ENCODE assay signal across 25 cellular contexts in the genomic region with DNA sequence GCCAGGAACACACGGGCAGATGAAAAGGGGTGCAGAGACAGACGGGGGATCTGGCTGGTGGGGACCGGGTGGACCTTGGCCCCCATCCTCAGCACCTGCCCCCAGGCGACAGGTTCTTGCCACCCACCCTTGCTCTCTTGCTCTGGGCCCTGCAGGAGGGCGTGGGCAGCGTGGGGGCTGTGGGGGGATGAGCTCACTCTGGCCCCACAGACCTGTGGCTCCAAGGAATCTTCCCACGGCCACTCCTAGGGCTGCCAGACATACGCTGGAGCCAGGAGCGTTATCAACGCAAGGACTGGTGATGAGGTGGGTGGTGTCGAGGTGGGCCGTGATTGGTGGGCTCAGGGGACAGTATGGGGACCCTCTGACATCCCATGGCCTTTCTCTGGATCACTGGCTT. TPM values are rescaled to one million over a fixed set of nuclear protein-coding genes. Genes with fewer than 3 reads are reported as not detected.
DNase-seq lines count a peak whose midpoint lies in the region; ATAC-seq, FAIRE-seq and TF ChIP-seq lines count a peak whose summit lies in the region.
"Had no signal": no experiment of that assay in that cellular context is flagged by ENCODE, and none has a peak within 500 bp of the region (broad histone marks: within the 10 kb centered on the region; RNA-seq: fewer than 3 reads in every experiment).

No MANE protein-coding gene starts in this region.

- no peaks in the 10 kb centered on the region for H3K4me1 Mint-ChIP-seq in H9

- H2BK5ac ChIP-seq in H9 (ENCODE audit: insufficient read length, low read length): no peak overlapping the region
- H2BK5ac ChIP-seq in neuronal stem cell (ENCODE audit: low read length): no peak overlapping the region

- H3K56ac ChIP-seq in H9 (ENCODE audit: insufficient read length, low read depth, low read length): no peak overlapping the region

- H2BK15ac ChIP-seq in H9 (ENCODE audit: low read depth, low read length): no peak overlapping the region
- H2BK15ac ChIP-seq in neuronal stem cell (ENCODE audit: low read length): no peak overlapping the region

- H3K4ac ChIP-seq in H9 (ENCODE audit: low read depth, low read length) (no peak overlapping the region), neuronal stem cell (ENCODE audit: low read length) (no peak overlapping the region)

- H3K23ac ChIP-seq in H9 (ENCODE audit: insufficient read length, low read depth, low read length) (no peak overlapping the region), neuronal stem cell (ENCODE audit: low read depth, low read length, poor library complexity) (peak overlapping the region; percentile 25)

- H3K9me3 Mint-ChIP-seq in H9: no peaks in the 10 kb centered on the region
- H3K9me3 Mint-ChIP-seq: stimulated activated naive B cell treated with anti-CD40 and anti-IgM and Interleukin-4, amounts not matched to agents 10 μg/mL and 1 μg/mL and 100 μg/mL, for 72 hours; T-helper 1 cell treated with Interleukin-12 subunit alpha and Interleukin-12 subunit beta and Interleukin-4 antibody, amounts not matched to agents 30 μg/mL and 1 μg/mL, for 36 hours had no signal

- no peak for FAIRE-seq in endothelial cell of umbilical vein (lab: Jason Lieb, UNC)
- FAIRE-seq: TTC549 had no signal

- H3K23me2 ChIP-seq in H9 (ENCODE audit: insufficient read length, low read depth, low read length, poor library complexity, severe bottlenecking): no peaks in the 10 kb centered on the region

- H3K4me2 ChIP-seq in H9 (ENCODE audit: insufficient read depth, insufficient read length, low read length) (no peak overlapping the region), PC-3 (ENCODE audit: low read length) (no peak overlapping the region), endothelial cell of umbilical vein (ENCODE audit: insufficient read depth, low read length) (no peak overlapping the region), neuronal stem cell (ENCODE audit: insufficient read depth, low read length, poor library complexity, severe bottlenecking) (no peak overlapping the region)

- CTCF ChIA-PET in PC-3 (lab: Charles Lee): no interaction called here
- CTCF ChIA-PET in endothelial cell of umbilical vein (lab: Charles Lee): interaction anchor here (0.9 to 1.3 kb wide), 2 partner anchors 18 to 177 kb away, joined by 3 to 4 read pairs; partner anchors contain the start of gene CTRB2

- no peak overlapping the region for H3T11ph ChIP-seq in H9 (ENCODE audit: low read length)

- H2AK5ac ChIP-seq in H9 (ENCODE audit: insufficient read length, low read length) (no peak overlapping the region), neuronal stem cell (ENCODE audit: low read depth, low read length) (peak overlapping the region; percentile 74)

- H3K79me2 ChIP-seq in H9 (ENCODE audit: insufficient read depth, low read length) (no peaks in the 10 kb centered on the region), PC-3 (ENCODE audit: low read length) (no peaks in the 10 kb centered on the region), endothelial cell of umbilical vein (ENCODE audit: control insufficient read depth, insufficient read depth, low read length) (no peaks in the 10 kb centered on the region)

- no peak overlapping the region for H4K5ac ChIP-seq in H9 (ENCODE audit: insufficient read length, low read depth, low read length)

- WGBS in H9 (ENCODE audit: extremely low coverage, insufficient read length, low lambda C conversion rate): no CpG with 5 or more reads among the region's 12 CpGs
- WGBS in neuronal stem cell (ENCODE audit: extremely low coverage in 2 of 2, insufficient read length in 2 of 2, insufficient replicate concordance in 1 of 2), 2 donors: no CpG with 5 or more reads among the region's 12 CpGs

- BruUV-seq in PC-3 (replicated peaks; lab: Mats Ljungman, UMichigan) (no TSS peak), endothelial cell of umbilical vein (replicated peaks; lab: Mats Ljungman, UMichigan) (no TSS peak)

- H3K18ac ChIP-seq in H9 (ENCODE audit: insufficient read length, low read depth, low read length) (no peak overlapping the region), neuronal stem cell (ENCODE audit: low read length) (peak overlapping the region; percentile 80)

- intact Hi-C loops in PC-3 (cut with micrococcal nuclease): no loop called here
- intact Hi-C loops in endothelial cell of umbilical vein (cut with micrococcal nuclease): loop anchor here (2.0 kb wide), 1 partner anchor 18 kb away; the partner anchor contains the start of gene CTRB2

- no peak overlapping the region for H3K4me3 ChIP-seq in PC-3 (ENCODE audit: low read length)
- no peak overlapping the region for H3K4me3 ChIP-seq in endothelial cell of umbilical vein (replicated peaks in 1 of 3; ENCODE audit: insufficient read depth in 1 of 3, low read depth in 1 of 3, low read length in 3 of 3)
- peak overlapping the region in 1 of 2 donors; percentile 49 for H3K4me3 ChIP-seq in neuronal stem cell (ENCODE audit: low read length in 2 of 2)
- H3K4me3 ChIP-seq: gastrocnemius medialis, lower lobe of right lung, upper lobe of left lung had no signal

- H4K91ac ChIP-seq in H9 (ENCODE audit: insufficient read length, low read depth, low read length) (no peak overlapping the region), neuronal stem cell (ENCODE audit: low read depth, low read length, poor library complexity) (no peak overlapping the region)

- no peak overlapping the region for H3K27ac Mint-ChIP-seq in H9
- H3K27ac Mint-ChIP-seq: stimulated activated naive B cell treated with anti-CD40 and anti-IgM and Interleukin-4, amounts not matched to agents 10 μg/mL and 1 μg/mL and 100 μg/mL, for 72 hours; T-helper 1 cell treated with Interleukin-12 subunit alpha and Interleukin-12 subunit beta and Interleukin-4 antibody, amounts not matched to agents 30 μg/mL and 1 μg/mL, for 36 hours had no signal

- H3K9me1 ChIP-seq in endothelial cell of umbilical vein (replicated peaks; ENCODE audit: control insufficient read depth, extremely low read depth, insufficient read depth, low read length): no peaks in the 10 kb centered on the region

- H3K79me1 ChIP-seq in H9 (ENCODE audit: insufficient read depth, low read depth, low read length, poor library complexity, severe bottlenecking) (no peaks in the 10 kb centered on the region), neuronal stem cell (ENCODE audit: low read depth, low read length) (no peaks in the 10 kb centered on the region)

- H3K36me3 ChIP-seq in PC-3 (ENCODE audit: low read depth, low read length) (peaks cover 5% of the 10 kb centered on the region), endothelial cell of umbilical vein (ENCODE audit: control insufficient read depth in 2 of 2, extremely low read depth in 1 of 2, insufficient read depth in 2 of 2, low read length in 2 of 2) (peaks cover 9 to 24% of the 10 kb centered on the region in 2 experiments), neuronal stem cell (replicated peaks in 1 of 2; ENCODE audit: control insufficient read depth in 2 of 2, insufficient read depth in 2 of 2, low read length in 2 of 2) (peaks cover 14 to 24% of the 10 kb centered on the region in 2 donors)

- H2BK12ac ChIP-seq in H9 (ENCODE audit: insufficient read length, low read depth, low read length) (no peak overlapping the region), neuronal stem cell (ENCODE audit: low read length) (no peak overlapping the region)

- H3K9ac ChIP-seq in H9 (ENCODE audit: extremely low read depth, insufficient read length, low read length) (no peak overlapping the region), PC-3 (ENCODE audit: low read length) (no peak overlapping the region), endothelial cell of umbilical vein (replicated peaks; ENCODE audit: extremely low read depth, insufficient read depth, low read length) (no peak overlapping the region), neuronal stem cell (ENCODE audit: low read depth, low read length, poor library complexity) (no peak overlapping the region)

- H2BK20ac ChIP-seq in H9 (ENCODE audit: low read depth, low read length, poor library complexity, severe bottlenecking): no peak overlapping the region

- H3F3A ChIP-seq in PC-3 (ENCODE audit: low read length, unreplicated experiment): no peaks in the 10 kb centered on the region

- 0 out of 2 replicates have a peak, but pooled peaks cover 2% of the 10 kb centered on the region for H3K27me3 Mint-ChIP-seq in H9 (ENCODE audit: low read depth)

- POLR2A ChIA-PET in PC-3 (lab: Charles Lee; ENCODE audit: unreplicated experiment) (no interaction called here), endothelial cell of umbilical vein (lab: Charles Lee) (interaction anchor here (0.6 to 1.7 kb wide), 2 partner anchors 19 to 471 kb away, joined by 3 to 4 read pairs; partner anchors contain the start of gene CTRB2)

- H3K36me3 Mint-ChIP-seq in H9 (ENCODE audit: insufficient read depth in 1 of 3, low read depth in 3 of 3): peaks cover 0 to 15% (median 10%) of the 10 kb centered on the region in 3 experiments; a peak in 4 of 7 replicates
- H3K36me3 Mint-ChIP-seq: stimulated activated naive B cell treated with anti-CD40 and anti-IgM and Interleukin-4, amounts not matched to agents 10 μg/mL and 1 μg/mL and 100 μg/mL, for 72 hours had no signal

- H4K8ac ChIP-seq in H9 (replicated peaks; ENCODE audit: insufficient read length, low read depth, low read length) (no peak overlapping the region), neuronal stem cell (ENCODE audit: low read depth, low read length) (no peak overlapping the region)

- peak; percentile 49 for TF ChIP-seq POLR2A in endothelial cell of umbilical vein (IDR thresholded peaks at IDR 0.05; ENCODE audit: low read depth, low read length)

- no peaks in the 10 kb centered on the region for H3K27me3 ChIP-seq in H9 (ENCODE audit: insufficient read depth, low read length)
- no peaks in the 10 kb centered on the region for H3K27me3 ChIP-seq in PC-3 (ENCODE audit: low read length)
- H3K27me3 ChIP-seq in endothelial cell of umbilical vein (ENCODE audit: control insufficient read depth in 2 of 2, insufficient read depth in 2 of 2, low read length in 2 of 2): no peaks in the 10 kb centered on the region
- no peaks in the 10 kb centered on the region for H3K27me3 ChIP-seq in neuronal stem cell (ENCODE audit: control insufficient read depth in 3 of 3, insufficient read depth in 3 of 3, low read depth in 1 of 3, low read length in 3 of 3)
- H3K27me3 ChIP-seq: gastrocnemius medialis, upper lobe of left lung had no signal

- H2AFZ ChIP-seq in H9 (ENCODE audit: low read length): no peak overlapping the region
- no peak overlapping the region for H2AFZ ChIP-seq in PC-3 (ENCODE audit: low read length)
- no peak overlapping the region for H2AFZ ChIP-seq in endothelial cell of umbilical vein (ENCODE audit: low read depth, low read length)
- no peak overlapping the region for H2AFZ ChIP-seq in neuronal stem cell (ENCODE audit: low read length)

- no peak overlapping the region for H3K4me3 Mint-ChIP-seq in H9
- H3K4me3 Mint-ChIP-seq: stimulated activated naive B cell treated with anti-CD40 and anti-IgM and Interleukin-4, amounts not matched to agents 10 μg/mL and 1 μg/mL and 100 μg/mL, for 72 hours; T-helper 1 cell treated with Interleukin-12 subunit alpha and Interleukin-12 subunit beta and Interleukin-4 antibody, amounts not matched to agents 30 μg/mL and 1 μg/mL, for 36 hours had no signal

- DNase-seq in H9 (no peak), PC-3 (no peak), endothelial cell of umbilical vein (ENCODE audit: low read depth, low spot score) (peak; percentile 24), neuronal stem cell (ENCODE audit: low spot score) (no peak), midbrain (lab: John Stamatoyannopoulos, UW) (no peak), anterior cingulate cortex (lab: John Stamatoyannopoulos, UW) (no peak)
- DNase-seq in stimulated activated CD4-positive, alpha-beta T cell treated with anti-CD3 and anti-CD28 coated beads, Interleukin-15, amount 100 ng/mL, for 24 hours: no peak
- DNase-seq: activated CD4-positive, alpha-beta T cell treated with anti-CD3 and anti-CD28 coated beads for 1 hour; activated effector memory CD4-positive, alpha-beta T cell treated with Interleukin-2 at 50 U/mL for 16 hours; gastrocnemius medialis; NCI-H1092 treated with DMSO at 0.1 percent for 48 hours; NCI-H187 treated with DMSO at 0.1 percent for 48 hours; NCI-H2171 treated with DMSO at 0.1 percent for 48 hours; NCI-H526; stimulated activated CD4-positive, alpha-beta T cell treated with anti-CD3 and anti-CD28 coated beads, Interleukin-12 subunit alpha, Interleukin-12 subunit beta, amount 100 ng/mL, for 4 hours; stimulated activated naive B cell treated with anti-CD40 and anti-IgM and Interleukin-4, amounts not matched to agents 10 μg/mL and 1 μg/mL and 100 μg/mL, for 72 hours had no signal

- H3K14ac ChIP-seq in H9 (ENCODE audit: insufficient read depth, low read length) (peak overlapping the region; percentile 12; the same call in 1 of the 2 replicates), neuronal stem cell (ENCODE audit: low read length) (no peak overlapping the region)

- H3K4me1 ChIP-seq in H9 (ENCODE audit: insufficient read depth, low read length) (no peaks in the 10 kb centered on the region), PC-3 (ENCODE audit: insufficient read depth, low read length) (no peaks in the 10 kb centered on the region), endothelial cell of umbilical vein (ENCODE audit: control insufficient read depth, extremely low read depth, insufficient read depth, low read length) (no peaks in the 10 kb centered on the region), neuronal stem cell (ENCODE audit: control insufficient read depth in 2 of 2, insufficient read depth in 1 of 2, low read depth in 1 of 2, low read length in 2 of 2) (no peaks in the 10 kb centered on the region)

- dilution Hi-C loops in endothelial cell of umbilical vein (cut with MboI; ENCODE audit: extremely low pct_ligation_motif_present, low sequenced_read_pairs): no loop called here

- no peak for TF ChIP-seq CTCF in H9 (conservative IDR thresholded peaks at IDR 0.05)
- TF ChIP-seq CTCF in PC-3 (conservative IDR thresholded peaks at IDR 0.05; ENCODE audit: low read depth, low read length): no peak
- TF ChIP-seq CTCF in endothelial cell of umbilical vein (IDR thresholded peaks at IDR 0.05; ENCODE audit: extremely low read depth in 1 of 2, insufficient read depth in 1 of 2, low read depth in 1 of 2, low read length in 2 of 2): no peak

- H2BK120ac ChIP-seq in H9 (ENCODE audit: low read depth, low read length, poor library complexity, severe bottlenecking) (no peak overlapping the region), neuronal stem cell (ENCODE audit: low read depth, low read length) (no peak overlapping the region)

- no peak overlapping the region for H3K27ac ChIP-seq in H9 (ENCODE audit: insufficient read length, low read depth, low read length)
- no peak overlapping the region for H3K27ac ChIP-seq in PC-3 (ENCODE audit: low read length)
- H3K27ac ChIP-seq in endothelial cell of umbilical vein (ENCODE audit: insufficient read depth, low read depth, low read length): no peak overlapping the region
- no peak overlapping the region for H3K27ac ChIP-seq in neuronal stem cell (replicated peaks; ENCODE audit: low read length)
- H3K27ac ChIP-seq: gastrocnemius medialis, lower lobe of right lung, upper lobe of left lung had no signal

- H4K20me1 ChIP-seq in H9 (ENCODE audit: control insufficient read depth, insufficient read depth, insufficient read length) (no peaks in the 10 kb centered on the region), PC-3 (ENCODE audit: low read length) (no peaks in the 10 kb centered on the region), endothelial cell of umbilical vein (replicated peaks; ENCODE audit: control insufficient read depth, extremely low read depth, insufficient read depth, low read length) (no peaks in the 10 kb centered on the region)

- ATAC-seq in PC-3: 0 out of 2 replicates have a peak, but pooled peaks have one; percentile 10
- ATAC-seq: lower lobe of right lung; sciatic nerve; stimulated activated naive B cell treated with anti-CD40 and anti-IgM and Interleukin-4, amounts not matched to agents 10 μg/mL and 1 μg/mL and 100 μg/mL, for 72 hours had no signal

- no peaks in the 10 kb centered on the region for H3K9me2 ChIP-seq in PC-3 (replicated peaks; ENCODE audit: low read length)

- H3K9me3 ChIP-seq in H9 (ENCODE audit: control insufficient read depth, low read depth, low read length) (no peaks in the 10 kb centered on the region), PC-3 (ENCODE audit: low read length) (no peaks in the 10 kb centered on the region), endothelial cell of umbilical vein (replicated peaks; ENCODE audit: control insufficient read depth, insufficient read depth, low read length) (no peaks in the 10 kb centered on the region), neuronal stem cell (replicated peaks in 1 of 2; ENCODE audit: control insufficient read depth in 2 of 2, insufficient read depth in 1 of 2, low read depth in 1 of 2, low read length in 2 of 2) (no peaks in the 10 kb centered on the region)
- H3K9me3 ChIP-seq: gastrocnemius medialis, lower lobe of right lung, upper lobe of left lung had no signal

RNA-seq across cellular contexts. Expression of gene CTRB1, which starts 6.3 kb away (rescaled TPM):
- not detected in 2 replicates for total RNA-seq in H9 (2021)
- total RNA-seq in PC-3 (2014; rRNA removed): not detected in 2 replicates
- total RNA-seq in endothelial cell of umbilical vein: not detected in 2 replicates
- polyA plus RNA-seq in endothelial cell of umbilical vein: not detected in 2 replicates
- not detected in 2 replicates for polyA plus RNA-seq in endothelial cell of umbilical vein (2011; cell fraction: cytosol; rRNA removed)
- not detected in 2 replicates for polyA plus RNA-seq in endothelial cell of umbilical vein (2011; cell fraction: nucleus; rRNA removed)
- polyA plus RNA-seq in endothelial cell of umbilical vein (2012): 0.41 TPM in 1 of 2 replicates, not detected in the other
- not detected in 2 replicates for polyA minus RNA-seq in endothelial cell of umbilical vein
- polyA minus RNA-seq in endothelial cell of umbilical vein (2011; cell fraction: cytosol; rRNA and poly(A)+ RNA removed): not detected
- polyA minus RNA-seq in endothelial cell of umbilical vein (2011; cell fraction: nucleus; rRNA and poly(A)+ RNA removed): not detected in 2 replicates
- 0.06 TPM for polyA plus RNA-seq in neuronal stem cell (2013, experiment 1 of 2)
- 0.06 TPM for polyA plus RNA-seq in neuronal stem cell (2013, experiment 2 of 2)
- total RNA-seq: Daoy, dermis blood vessel endothelial cell, gastrocnemius medialis, lower lobe of right lung, RPMI7951 had no signal
- polyA plus RNA-seq: neural cell had no signal

RNA-seq across cellular contexts. Expression of gene CTRB2, which starts 18.1 kb away (rescaled TPM):
- total RNA-seq in H9 (2021) (not detected in 2 replicates), PC-3 (2014; rRNA removed) (not detected in 2 replicates), endothelial cell of umbilical vein (not detected in 2 replicates)
- polyA plus RNA-seq in endothelial cell of umbilical vein: not detected in 2 replicates
- polyA plus RNA-seq in endothelial cell of umbilical vein (2011; cell fraction: cytosol; rRNA removed): not detected in 2 replicates
- not detected in 2 replicates for polyA plus RNA-seq in endothelial cell of umbilical vein (2011; cell fraction: nucleus; rRNA removed)
- polyA plus RNA-seq in endothelial cell of umbilical vein (2012): 0.15 and 0.16 TPM in 2 replicates
- polyA minus RNA-seq in endothelial cell of umbilical vein: not detected in 2 replicates
- polyA minus RNA-seq in endothelial cell of umbilical vein (2011; cell fraction: cytosol; rRNA and poly(A)+ RNA removed): not detected
- polyA minus RNA-seq in endothelial cell of umbilical vein (2011; cell fraction: nucleus; rRNA and poly(A)+ RNA removed): not detected in 2 replicates
- not detected for polyA plus RNA-seq in neuronal stem cell (2013, experiment 1 of 2)
- polyA plus RNA-seq in neuronal stem cell (2013, experiment 2 of 2): 0.01 TPM
- total RNA-seq: Daoy, dermis blood vessel endothelial cell, RPMI7951 had no signal
- polyA plus RNA-seq: neural cell had no signal

RNA-seq across cellular contexts. Expression of gene BCAR1, which starts 26.3 kb away (rescaled TPM):
- total RNA-seq in H9 (2021) (97.1 and 102 TPM in 2 replicates), PC-3 (2014; rRNA removed) (49.3 and 68.0 TPM in 2 replicates), endothelial cell of umbilical vein (237 and 267 TPM in 2 replicates)
- polyA plus RNA-seq in endothelial cell of umbilical vein: 171 and 198 TPM in 2 replicates
- polyA plus RNA-seq in endothelial cell of umbilical vein (2011; cell fraction: cytosol; rRNA removed): 110 and 135 TPM in 2 replicates
- 257 and 307 TPM in 2 replicates for polyA plus RNA-seq in endothelial cell of umbilical vein (2011; cell fraction: nucleus; rRNA removed)
- polyA plus RNA-seq in endothelial cell of umbilical vein (2012): 194 and 202 TPM in 2 replicates
- 91.9 and 139 TPM in 2 replicates for polyA minus RNA-seq in endothelial cell of umbilical vein
- 24.9 TPM for polyA minus RNA-seq in endothelial cell of umbilical vein (2011; cell fraction: cytosol; rRNA and poly(A)+ RNA removed)
- polyA minus RNA-seq in endothelial cell of umbilical vein (2011; cell fraction: nucleus; rRNA and poly(A)+ RNA removed): 131 and 267 TPM in 2 replicates
- polyA plus RNA-seq in neuronal stem cell (2013, experiment 1 of 2): 43.7 TPM
- polyA plus RNA-seq in neuronal stem cell (2013, experiment 2 of 2): 43.2 TPM
